In the genomic region with DNA sequence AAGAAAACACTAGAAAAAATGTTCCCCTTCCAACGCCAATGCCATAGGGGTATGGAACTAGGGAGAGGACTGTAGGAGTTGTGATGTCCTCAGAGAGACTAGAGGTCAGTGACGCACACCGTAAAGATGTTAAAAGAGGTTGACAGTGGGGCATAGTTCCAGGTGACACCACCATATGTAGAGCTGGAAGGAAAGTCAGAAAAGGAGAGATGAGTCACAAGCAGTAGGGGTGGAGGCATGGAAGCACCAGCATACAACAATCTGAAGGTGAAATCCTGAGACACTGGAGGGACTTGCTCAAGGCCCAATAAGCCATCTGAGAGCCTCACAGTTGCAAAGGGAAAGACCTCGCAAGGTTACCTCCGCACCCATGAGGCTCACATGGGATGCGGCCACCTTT, we compare ENCODE assay signal across 24 cellular contexts.
"Had no signal": no experiment of that assay in that cellular context is flagged by ENCODE, and none has a peak within 500 bp of the region (broad histone marks: within the 10 kb centered on the region; RNA-seq: fewer than 3 reads in every experiment).

No MANE protein-coding gene starts in this region.

- H3K36me3 ChIP-seq: esophagus muscularis mucosa, heart right ventricle, neural progenitor cell, prostate gland, right atrium auricular region, tibial artery, upper lobe of left lung, uterus had no signal

- H3K4me1 ChIP-seq: parathyroid adenoma, prostate gland, testis, tibial artery, upper lobe of left lung, uterus had no signal

- H3K79me2 ChIP-seq: parathyroid adenoma had no signal

- H3K9ac ChIP-seq: neural progenitor cell, parathyroid adenoma had no signal

- DNase-seq: cerebellar nuclear complex; cortex of kidney; effector memory CD8-positive, alpha-beta T cell; foreskin melanocyte; glutamatergic neuron; heart right ventricle; hypothalamus; kidney; mesenchymal stem cell; mucosa of descending colon; naive thymus-derived CD4-positive, alpha-beta T cell; stimulated activated CD4-positive, alpha-beta T cell treated with anti-CD3 and anti-CD28 coated beads, Interleukin-4, amount 100 ng/mL, for 4 hours; stimulated activated naive CD8-positive, alpha-beta T cell treated with anti-CD3 and anti-CD28 coated beads, Interleukin-15, Interleukin-2, amounts not matched to agents 100 U/mL and 50 U/mL, for 24 hours; substantia nigra; testis; tibial artery; upper lobe of left lung; uterus had no signal

- H3K4me3 ChIP-seq: esophagus muscularis mucosa, heart right ventricle, mucosa of descending colon, neural progenitor cell, prostate gland, right atrium auricular region, testis, tibial artery, upper lobe of left lung, uterus had no signal

- H2AFZ ChIP-seq: neural progenitor cell, parathyroid adenoma had no signal

- H3K27me3 ChIP-seq: esophagus muscularis mucosa, neural progenitor cell, right atrium auricular region, testis, tibial artery, upper lobe of left lung, uterus had no signal

- H3K27ac ChIP-seq: epithelial cell of prostate, esophagus muscularis mucosa, heart right ventricle, neural progenitor cell, parathyroid adenoma, prostate gland, right atrium auricular region, testis, tibial artery, upper lobe of left lung, uterus had no signal

- H3K4me2 ChIP-seq: neural progenitor cell had no signal

- H3K9me3 ChIP-seq: esophagus muscularis mucosa, mucosa of descending colon, prostate gland, testis, tibial artery, upper lobe of left lung, uterus had no signal
